19 cellular contexts compared by ENCODE assay signal in genomic region chr3:86787091-86787490, GRCh38.
DNase-seq lines count a peak whose midpoint lies in the region; FAIRE-seq and TF ChIP-seq lines count a peak whose summit lies in the region.
"Had no signal": no experiment of that assay in that cellular context is flagged by ENCODE, and none has a peak within 500 bp of the region (broad histone marks: within the 10 kb centered on the region; RNA-seq: fewer than 3 reads in every experiment).

No MANE protein-coding gene starts in this region.

- H3K14ac ChIP-seq in H1 (ENCODE audit: insufficient read length) = no peak overlapping the region

- peak overlapping the region; percentile 55; the same call in 1 of the 2 replicates for H2BK20ac ChIP-seq in H1 (ENCODE audit: low read length)

- no peak for TF ChIP-seq RAD21 in H1 (IDR thresholded peaks at IDR 0.05 in 1 of 2, conservative IDR thresholded peaks at IDR 0.05 in 1 of 2; ENCODE audit: low read depth in 2 of 2, low read length in 2 of 2)

- H2BK15ac ChIP-seq in H1 (ENCODE audit: low read length) = no peak overlapping the region

- FAIRE-seq in H1 (lab: Jason Lieb, UNC) = no peak

- no peak overlapping the region for H2BK5ac ChIP-seq in H1 (ENCODE audit: low read depth, low read length)

- intact Hi-C loops in PC-9 (cut with micrococcal nuclease; ENCODE audit: unreplicated experiment) = loop anchor here (1.0 to 10.0 kb wide), 5 partner anchors 168 to 548 kb away; no protein-coding TSS in a partner anchor

- no peak overlapping the region for H4K8ac ChIP-seq in H1 (ENCODE audit: extremely low read depth, insufficient read depth, low read length)

- H3K79me2 ChIP-seq in PC-9 (ENCODE audit: low read depth) = no peaks in the 10 kb centered on the region
- no peaks in the 10 kb centered on the region for H3K79me2 ChIP-seq in H1 (ENCODE audit: control insufficient read depth in 1 of 2, insufficient read depth in 2 of 2, low read length in 2 of 2)

- H4K5ac ChIP-seq in H1 (ENCODE audit: insufficient read length, low read depth, low read length) = no peak overlapping the region

- no peak overlapping the region for H2BK120ac ChIP-seq in H1 (replicated peaks; ENCODE audit: low read depth, low read length)

- no TSS peak for BruUV-seq in PC-9 (replicated peaks; lab: Mats Ljungman, UMichigan)

- no peak overlapping the region for H4K91ac ChIP-seq in H1 (replicated peaks; ENCODE audit: insufficient read length, low read length)

- H3K36me3 ChIP-seq in PC-9 (ENCODE audit: low read depth) (no peaks in the 10 kb centered on the region), H1 (ENCODE audit: control insufficient read depth in 2 of 4, insufficient read depth in 4 of 4, low read length in 3 of 4) (no peaks in the 10 kb centered on the region)
- H3K36me3 ChIP-seq: BLaER1, esophagus squamous epithelium, MG63, WERI-Rb-1 had no signal

- H3K27me3 ChIP-seq in PC-9 (ENCODE audit: insufficient read depth, low read depth) (no peaks in the 10 kb centered on the region), H1 (replicated peaks in 1 of 4; ENCODE audit: control insufficient read depth in 3 of 4, extremely low read depth in 1 of 4, insufficient read depth in 3 of 4, low read length in 3 of 4) (no peaks in the 10 kb centered on the region)
- H3K27me3 ChIP-seq: BLaER1, body of pancreas, esophagus squamous epithelium, MG63 had no signal

- H3K23me2 ChIP-seq in H1 (ENCODE audit: low read depth, low read length) = no peaks in the 10 kb centered on the region; the same call in 1 of the 2 replicates

- POLR2A ChIA-PET in PC-9 (lab: Charles Lee; ENCODE audit: unreplicated experiment) (interaction anchor here (0.5 kb wide), 1 partner anchor 205 kb away, joined by 7 read pairs; no protein-coding TSS in a partner anchor), H1 (lab: Charles Lee; ENCODE audit: partially characterized antibody) (no interaction called here)

- H2AFZ ChIP-seq in PC-9 = peak overlapping the region; percentile 0; the same call in 1 of the 2 replicates
- no peak overlapping the region for H2AFZ ChIP-seq in H1 (ENCODE audit: low read length)

- H3K79me1 ChIP-seq in H1 (ENCODE audit: low read depth, low read length) = no peaks in the 10 kb centered on the region

- H3K4me2 ChIP-seq in PC-9 = 0 out of 2 replicates have a peak overlapping the region, but pooled peaks have one; percentile 16
- H3K4me2 ChIP-seq in H1 (ENCODE audit: insufficient read depth in 1 of 2, low read depth in 2 of 2, low read length in 2 of 2) = no peak overlapping the region
- H3K4me2 ChIP-seq: BLaER1 had no signal

- H3K4me3 ChIP-seq in PC-9 (no peak overlapping the region), H1 (ENCODE audit: extremely low read depth in 1 of 4, insufficient read depth in 2 of 4, low read depth in 3 of 4, low read length in 4 of 4) (no peak overlapping the region)
- H3K4me3 ChIP-seq: BLaER1, body of pancreas, esophagus squamous epithelium, MG63 had no signal

- CTCF ChIA-PET in PC-9 (lab: Charles Lee) (no interaction called here), H1 (lab: Charles Lee; ENCODE audit: partially characterized antibody) (interaction anchor here (1.9 kb wide), 1 partner anchor 12 kb away, joined by 5 read pairs; no protein-coding TSS in a partner anchor)

- no peak for TF ChIP-seq EP300 in H1 (IDR thresholded peaks at IDR 0.05; ENCODE audit: borderline replicate concordance in 1 of 2, low read depth in 2 of 2, low read length in 2 of 2)

- peak; percentile 71 for DNase-seq in EH (ENCODE audit: low read depth)
- peak; percentile 67 to 76 for DNase-seq in PC-9
- DNase-seq in H1 (ENCODE audit: low read depth in 1 of 2, low spot score in 2 of 2) = no peak
- DNase-seq in putamen (ENCODE audit: low spot score) = peak; percentile 45
- no peak for DNase-seq in NCI-H526 (lab: John Stamatoyannopoulos, UW)
- no peak for DNase-seq in effector CD4-positive, alpha-beta T cell
- DNase-seq in SKM-1 treated with dmso at 0.1 percent for 144 hours (lab: John Stamatoyannopoulos, UW; ENCODE audit: unreplicated experiment) = no peak
- no peak for DNase-seq in NCI-H2196 treated with DMSO at 0.1 percent for 48 hours (lab: John Stamatoyannopoulos, UW; ENCODE audit: unreplicated experiment)
- DNase-seq: activated gamma-delta T cell treated with Interleukin-2 at 50 U/mL for 16 hours, body of pancreas, esophagus squamous epithelium, left colon, MG63, NCI-H187 treated with DMSO at 0.1 percent for 48 hours, NCI-H69, posterior cingulate gyrus, T-cell, WERI-Rb-1 had no signal

- TF ChIP-seq CTCF in PC-9 (conservative IDR thresholded peaks at IDR 0.05) = no peak
- no peak for TF ChIP-seq CTCF in H1 (IDR thresholded peaks at IDR 0.05; ENCODE audit: control extremely low read depth in 1 of 3, insufficient read depth in 1 of 3, low read depth in 1 of 3, low read length in 3 of 3)

- H3K18ac ChIP-seq in H1 (ENCODE audit: extremely low read depth, low read length) = no peak overlapping the region

- H3K23ac ChIP-seq in H1 (ENCODE audit: insufficient read length) = no peak overlapping the region

- no peak overlapping the region for H3K9ac ChIP-seq in H1 (replicated peaks in 1 of 4; ENCODE audit: extremely low read depth in 1 of 4, low read depth in 3 of 4, low read length in 3 of 4)
- H3K9ac ChIP-seq: BLaER1 had no signal

- H3K56ac ChIP-seq in H1 (replicated peaks; ENCODE audit: insufficient read length, low read depth, low read length) = no peak overlapping the region

- no peak overlapping the region for H3K4ac ChIP-seq in H1 (replicated peaks; ENCODE audit: insufficient read length, low read depth, low read length)

- no peaks in the 10 kb centered on the region for H3K9me3 ChIP-seq in PC-9 (ENCODE audit: insufficient read depth, low read depth)
- no peaks in the 10 kb centered on the region for H3K9me3 ChIP-seq in H1 (ENCODE audit: insufficient read depth in 2 of 2, low read depth in 1 of 2, low read length in 1 of 2)
- H3K9me3 ChIP-seq: BLaER1, body of pancreas, esophagus squamous epithelium, MG63 had no signal

- peak overlapping the region; percentile 25; the same call in 1 of the 2 replicates for H3K27ac ChIP-seq in PC-9
- H3K27ac ChIP-seq in H1 (ENCODE audit: low read depth, low read length) = no peak overlapping the region
- H3K27ac ChIP-seq: BLaER1, body of pancreas, esophagus squamous epithelium, WERI-Rb-1 had no signal

- WGBS in H1 (ENCODE audit: extremely low coverage in 1 of 2, insufficient coverage in 1 of 2, insufficient read length in 1 of 2, insufficient replicate concordance in 2 of 2, low coverage in 1 of 2, low lambda C conversion rate in 2 of 2, missing lambda C conversion rate in 1 of 2), 2 experiments = 52% methylated on average over 2 of the region's 2 CpGs; no CpG with 5 or more reads in 1 of the 2 experiments

- no peaks in the 10 kb centered on the region for H3F3A ChIP-seq in PC-9 (ENCODE audit: insufficient read depth, low read depth)

- H2BK12ac ChIP-seq in H1 (ENCODE audit: low read depth, low read length) = no peak overlapping the region

- 0 out of 2 replicates have a peak, but pooled peaks cover 9% of the 10 kb centered on the region for H3K4me1 ChIP-seq in PC-9 (replicated peaks; ENCODE audit: insufficient read depth)
- no peaks in the 10 kb centered on the region for H3K4me1 ChIP-seq in H1 (replicated peaks in 1 of 4; ENCODE audit: control insufficient read depth in 3 of 4, insufficient read depth in 4 of 4, low read length in 3 of 4)
- H3K4me1 ChIP-seq: BLaER1, body of pancreas, esophagus squamous epithelium had no signal

- H2AK5ac ChIP-seq in H1 (ENCODE audit: low read depth, low read length) = no peak overlapping the region

- H3K9me2 ChIP-seq in PC-9 (ENCODE audit: insufficient read depth) = no peaks in the 10 kb centered on the region

- TF ChIP-seq POLR2A in H1 (IDR thresholded peaks at IDR 0.05; ENCODE audit: control extremely low read depth in 1 of 2, low read depth in 2 of 2, low read length in 2 of 2) = no peak

- H4K20me1 ChIP-seq in PC-9 (ENCODE audit: insufficient read depth) (no peaks in the 10 kb centered on the region), H1 (replicated peaks in 1 of 2; ENCODE audit: control insufficient read depth in 1 of 2, insufficient read depth in 2 of 2, low read length in 2 of 2) (no peaks in the 10 kb centered on the region)
- H4K20me1 ChIP-seq: BLaER1 had no signal

TF ChIP-seq in H1, 55 proteins besides CTCF, POLR2A, EP300 and RAD21:
- TF ChIP-seq KDM1A (IDR thresholded peaks at IDR 0.05; ENCODE audit: borderline replicate concordance, low read length) = no peak
- no peak for TF ChIP-seq CHD1 (IDR thresholded peaks at IDR 0.05; ENCODE audit: low read depth, low read length)
- TF ChIP-seq HDAC2 (IDR thresholded peaks at IDR 0.05; ENCODE audit: borderline replicate concordance in 1 of 2, low read depth in 2 of 2, low read length in 2 of 2) = no peak
- TF ChIP-seq RNF2 (IDR thresholded peaks at IDR 0.05; ENCODE audit: borderline replicate concordance, low read depth, low read length, missing control alignments, poor library complexity, severe bottlenecking) = no peak
- no peak for TF ChIP-seq MAX (IDR thresholded peaks at IDR 0.05)
- no peak for TF ChIP-seq E2F6 (IDR thresholded peaks at IDR 0.05)
- TF ChIP-seq GTF2F1 (IDR thresholded peaks at IDR 0.05; ENCODE audit: borderline replicate concordance, low read depth, low read length) = no peak
- no peak for TF ChIP-seq SP2 (IDR thresholded peaks at IDR 0.05; ENCODE audit: low read length)

Comparison
In these comparisons a context has a peak if more than half of its experiments do, and no peak if none do; other contexts are left out.
1. DNase-seq: peak in EH (single experiment), PC-9 (2 of 2) and putamen (single experiment); none in H1 (0 of 2), NCI-H526 (0 of 2), effector CD4-positive, alpha-beta T cell (single experiment), SKM-1 treated with dmso at 0.1 percent for 144 hours (single experiment) and NCI-H2196 treated with DMSO at 0.1 percent for 48 hours (single experiment).